Comparison of ENCODE assay signal across 1 cellular context in the genomic region with DNA sequence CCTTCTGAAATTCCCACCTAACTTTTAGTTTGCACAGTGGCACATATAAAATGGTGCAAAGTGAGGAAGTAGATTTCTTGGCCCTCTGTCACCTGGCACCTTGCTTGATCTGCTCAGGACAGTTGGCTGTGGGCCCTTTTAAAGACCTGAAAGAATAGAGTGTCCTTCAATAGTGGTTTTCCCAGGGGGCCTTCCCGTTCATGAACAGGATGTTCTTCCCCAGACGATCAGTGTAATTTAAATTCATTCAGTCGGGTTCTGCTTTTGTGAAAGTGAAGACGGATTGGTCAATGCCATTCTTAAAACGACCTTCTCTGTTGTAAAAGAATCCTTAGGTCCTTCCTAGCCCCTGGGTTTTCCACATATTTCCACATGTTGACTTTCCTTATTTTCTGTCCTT.
TF ChIP-seq lines count a peak whose summit lies in the region.

No MANE protein-coding gene starts in this region.

TF ChIP-seq in GM23338, 12 proteins besides CTCF, POLR2A, EP300 and RAD21 (continued from another document):
- TF ChIP-seq, protein P1, sequence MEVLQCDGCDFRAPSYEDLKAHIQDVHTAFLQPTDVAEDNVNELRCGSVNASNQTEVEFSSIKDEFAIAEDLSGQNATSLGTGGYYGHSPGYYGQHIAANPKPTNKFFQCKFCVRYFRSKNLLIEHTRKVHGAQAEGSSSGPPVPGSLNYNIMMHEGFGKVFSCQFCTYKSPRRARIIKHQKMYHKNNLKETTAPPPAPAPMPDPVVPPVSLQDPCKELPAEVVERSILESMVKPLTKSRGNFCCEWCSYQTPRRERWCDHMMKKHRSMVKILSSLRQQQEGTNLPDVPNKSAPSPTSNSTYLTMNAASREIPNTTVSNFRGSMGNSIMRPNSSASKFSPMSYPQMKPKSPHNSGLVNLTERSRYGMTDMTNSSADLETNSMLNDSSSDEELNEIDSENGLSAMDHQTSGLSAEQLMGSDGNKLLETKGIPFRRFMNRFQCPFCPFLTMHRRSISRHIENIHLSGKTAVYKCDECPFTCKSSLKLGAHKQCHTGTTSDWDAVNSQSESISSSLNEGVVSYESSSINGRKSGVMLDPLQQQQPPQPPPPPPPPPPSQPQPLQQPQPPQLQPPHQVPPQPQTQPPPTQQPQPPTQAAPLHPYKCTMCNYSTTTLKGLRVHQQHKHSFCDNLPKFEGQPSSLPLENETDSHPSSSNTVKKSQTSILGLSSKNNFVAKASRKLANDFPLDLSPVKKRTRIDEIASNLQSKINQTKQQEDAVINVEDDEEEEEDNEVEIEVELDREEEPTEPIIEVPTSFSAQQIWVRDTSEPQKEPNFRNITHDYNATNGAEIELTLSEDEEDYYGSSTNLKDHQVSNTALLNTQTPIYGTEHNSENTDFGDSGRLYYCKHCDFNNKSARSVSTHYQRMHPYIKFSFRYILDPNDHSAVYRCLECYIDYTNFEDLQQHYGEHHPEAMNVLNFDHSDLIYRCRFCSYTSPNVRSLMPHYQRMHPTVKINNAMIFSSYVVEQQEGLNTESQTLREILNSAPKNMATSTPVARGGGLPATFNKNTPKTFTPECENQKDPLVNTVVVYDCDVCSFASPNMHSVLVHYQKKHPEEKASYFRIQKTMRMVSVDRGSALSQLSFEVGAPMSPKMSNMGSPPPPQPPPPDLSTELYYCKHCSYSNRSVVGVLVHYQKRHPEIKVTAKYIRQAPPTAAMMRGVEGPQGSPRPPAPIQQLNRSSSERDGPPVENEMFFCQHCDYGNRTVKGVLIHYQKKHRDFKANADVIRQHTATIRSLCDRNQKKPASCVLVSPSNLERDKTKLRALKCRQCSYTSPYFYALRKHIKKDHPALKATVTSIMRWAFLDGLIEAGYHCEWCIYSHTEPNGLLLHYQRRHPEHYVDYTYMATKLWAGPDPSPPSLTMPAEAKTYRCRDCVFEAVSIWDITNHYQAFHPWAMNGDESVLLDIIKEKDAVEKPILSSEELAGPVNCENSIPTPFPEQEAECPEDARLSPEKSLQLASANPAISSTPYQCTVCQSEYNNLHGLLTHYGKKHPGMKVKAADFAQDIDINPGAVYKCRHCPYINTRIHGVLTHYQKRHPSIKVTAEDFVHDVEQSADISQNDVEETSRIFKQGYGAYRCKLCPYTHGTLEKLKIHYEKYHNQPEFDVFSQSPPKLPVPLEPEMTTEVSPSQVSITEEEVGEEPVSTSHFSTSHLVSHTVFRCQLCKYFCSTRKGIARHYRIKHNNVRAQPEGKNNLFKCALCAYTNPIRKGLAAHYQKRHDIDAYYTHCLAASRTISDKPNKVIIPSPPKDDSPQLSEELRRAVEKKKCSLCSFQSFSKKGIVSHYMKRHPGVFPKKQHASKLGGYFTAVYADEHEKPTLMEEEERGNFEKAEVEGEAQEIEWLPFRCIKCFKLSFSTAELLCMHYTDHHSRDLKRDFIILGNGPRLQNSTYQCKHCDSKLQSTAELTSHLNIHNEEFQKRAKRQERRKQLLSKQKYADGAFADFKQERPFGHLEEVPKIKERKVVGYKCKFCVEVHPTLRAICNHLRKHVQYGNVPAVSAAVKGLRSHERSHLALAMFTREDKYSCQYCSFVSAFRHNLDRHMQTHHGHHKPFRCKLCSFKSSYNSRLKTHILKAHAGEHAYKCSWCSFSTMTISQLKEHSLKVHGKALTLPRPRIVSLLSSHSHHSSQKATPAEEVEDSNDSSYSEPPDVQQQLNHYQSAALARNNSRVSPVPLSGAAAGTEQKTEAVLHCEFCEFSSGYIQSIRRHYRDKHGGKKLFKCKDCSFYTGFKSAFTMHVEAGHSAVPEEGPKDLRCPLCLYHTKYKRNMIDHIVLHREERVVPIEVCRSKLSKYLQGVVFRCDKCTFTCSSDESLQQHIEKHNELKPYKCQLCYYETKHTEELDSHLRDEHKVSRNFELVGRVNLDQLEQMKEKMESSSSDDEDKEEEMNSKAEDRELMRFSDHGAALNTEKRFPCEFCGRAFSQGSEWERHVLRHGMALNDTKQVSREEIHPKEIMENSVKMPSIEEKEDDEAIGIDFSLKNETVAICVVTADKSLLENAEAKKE (CRISPR knock-in tag; IDR thresholded peaks at IDR 0.05): no peak
- TF ChIP-seq POLR2AphosphoS5 (IDR thresholded peaks at IDR 0.05; ENCODE audit: low read depth) (no peak), EZH2 (IDR thresholded peaks at IDR 0.05; ENCODE audit: low read depth, unreplicated experiment) (no peak), REST (IDR thresholded peaks at IDR 0.05; ENCODE audit: unreplicated experiment) (no peak), NANOG (IDR thresholded peaks at IDR 0.05; ENCODE audit: borderline replicate concordance) (no peak), STAT1 (IDR thresholded peaks at IDR 0.05; ENCODE audit: unreplicated experiment) (no peak)
